9 cellular contexts compared by ENCODE assay signal in the genomic region with DNA sequence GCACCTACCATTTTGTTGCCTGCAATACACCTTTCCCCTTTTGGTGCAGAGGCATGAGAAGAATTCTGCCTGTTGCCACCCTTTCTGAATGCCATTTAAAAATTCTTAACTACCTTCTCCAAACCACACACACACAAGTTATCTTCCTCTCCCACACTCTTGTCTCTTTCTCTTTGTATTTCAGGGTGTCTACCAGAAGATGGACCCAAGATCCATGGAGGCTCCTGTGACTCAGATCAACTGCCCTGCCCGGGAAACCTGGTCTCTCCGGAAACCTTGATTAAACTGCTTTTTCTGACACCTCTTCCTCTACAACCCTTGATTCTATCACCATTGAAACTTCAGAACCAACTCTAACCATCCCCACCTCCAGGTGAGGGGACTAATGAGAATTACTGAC. TPM values are rescaled to one million over a fixed set of nuclear protein-coding genes. Genes with fewer than 3 reads are reported as not detected.
A peak's percentile ranks its signal among the peaks of the same experiment; 100 is the strongest.
DNase-seq lines count a peak whose midpoint lies in the region; ATAC-seq and TF ChIP-seq lines count a peak whose summit lies in the region.
"Had no signal": no experiment of that assay in that cellular context is flagged by ENCODE, and none has a peak within 500 bp of the region (broad histone marks: within the 10 kb centered on the region; RNA-seq: fewer than 3 reads in every experiment).

No MANE protein-coding gene starts in this region.

- DNase-seq in AG08395 (ENCODE audit: low spot score) (peak; percentile 61), T-helper 17 cell (no peak), foreskin keratinocyte (peak in 1 of 2 donors; percentile 57), C1 segment of cervical spinal cord (lab: John Stamatoyannopoulos, UW) (no peak)
- no peak for DNase-seq in stimulated activated CD4-positive, alpha-beta T cell treated with anti-CD3 and anti-CD28 coated beads, Interleukin-12 subunit alpha, Interleukin-12 subunit beta, amount 100 ng/mL, for 4 hours

- H3K4me1 Mint-ChIP-seq in T-helper 17 cell, result peaks cover 20% of the 10 kb centered on the region

- no peak for ATAC-seq in T-helper 17 cell
- ATAC-seq in foreskin keratinocyte, result peak; percentile 12
- no peak for ATAC-seq in HG02840 (IDR thresholded peaks at IDR 0.05; ENCODE audit: low FRiP score, unreplicated experiment)
- ATAC-seq in HG02852 (IDR thresholded peaks at IDR 0.05; ENCODE audit: unreplicated experiment), result no peak

- H3K27ac ChIP-seq in foreskin keratinocyte, result peak overlapping the region; percentile 50

- no peak overlapping the region for H3K4me3 Mint-ChIP-seq in T-helper 17 cell

- no peaks in the 10 kb centered on the region for H3K27me3 Mint-ChIP-seq in T-helper 17 cell

- TF ChIP-seq CTCF in GM12873 (IDR thresholded peaks at IDR 0.05; ENCODE audit: insufficient read depth, low read depth, low read length, missing control alignments), result peak; percentile 36
- TF ChIP-seq CTCF in foreskin keratinocyte (conservative IDR thresholded peaks at IDR 0.05), result peak; percentile 67

- H3K27me3 ChIP-seq in foreskin keratinocyte, result no peaks in the 10 kb centered on the region

- H3K27ac Mint-ChIP-seq in T-helper 17 cell, result peak overlapping the region; percentile 39

- H3K9me3 ChIP-seq in T-helper 17 cell (ENCODE audit: control insufficient read depth, low read length, poor library complexity, severe bottlenecking), result no peaks in the 10 kb centered on the region

- H3K36me3 Mint-ChIP-seq in T-helper 17 cell (ENCODE audit: low read depth), result peaks cover 2% of the 10 kb centered on the region

- H3K4me1 ChIP-seq in foreskin keratinocyte, result peaks cover 15% of the 10 kb centered on the region

RNA-seq across cellular contexts. Expression of gene TARS2, which starts 2.4 kb away (rescaled TPM):
- total RNA-seq in T-helper 17 cell (10 to 100 TPM; 28.5 to 32.9 TPM), foreskin keratinocyte (26.2 and 27.4 TPM in 2 replicates)
- 21.0 and 23.6 TPM in 2 replicates for polyA plus RNA-seq in foreskin keratinocyte

RNA-seq across cellular contexts. Expression of gene ECM1, which starts 23.0 kb away (rescaled TPM):
- total RNA-seq in T-helper 17 cell (under 1 TPM; 0.25 to 0.70 TPM), foreskin keratinocyte (59.5 and 73.1 TPM in 2 replicates)
- polyA plus RNA-seq in foreskin keratinocyte, result 87.6 and 100 TPM in 2 replicates

RNA-seq across cellular contexts. Expression of gene FALEC, which starts 30.7 kb away (rescaled TPM):
- 1 to 10 TPM in 1 of 2 donors, not detected in 1; 1.1 TPM for total RNA-seq in T-helper 17 cell
- not detected in 2 replicates for total RNA-seq in foreskin keratinocyte
- polyA plus RNA-seq in foreskin keratinocyte, result 0.13 and 0.16 TPM in 2 replicates
- total RNA-seq: lung microvascular endothelial cell had no signal

Comparison
In these comparisons a context has a peak if more than half of its experiments do, and no peak if none do; other contexts are left out.
1. RNA of gene ECM1, which starts 23.0 kb away (total RNA-seq): 59.5 to 73.1 TPM in foreskin keratinocyte; 0.25 to 0.70 TPM in T-helper 17 cell; every median in the first group is over 10 times any median in the second.